ENCODE assay signal across 1 cellular context in genomic region chr20:10902836-10903410, GRCh38.
TF ChIP-seq lines count a peak whose summit lies in the region.

No MANE protein-coding gene starts in this region.

TF ChIP-seq in H1, 55 proteins besides CTCF, POLR2A, EP300 and RAD21:
- TF ChIP-seq BCL11A (IDR thresholded peaks at IDR 0.05; ENCODE audit: low read depth in 2 of 2, low read length in 2 of 2) (no peak), CTBP2 (IDR thresholded peaks at IDR 0.05; ENCODE audit: borderline replicate concordance, insufficient read depth, insufficient read length, low read length) (no peak), SIRT6 (IDR thresholded peaks at IDR 0.05; ENCODE audit: low read length) (no peak), TAF7 (optimal IDR thresholded peaks at IDR 0.05; ENCODE audit: borderline replicate concordance, low read depth, low read length) (no peak), MAFK (IDR thresholded peaks at IDR 0.05; ENCODE audit: low read depth, low read length) (no peak), USF2 (IDR thresholded peaks at IDR 0.05; ENCODE audit: low read length) (no peak), RBBP5 (IDR thresholded peaks at IDR 0.05; ENCODE audit: borderline replicate concordance, low read depth, low read length) (no peak), ATF3 (IDR thresholded peaks at IDR 0.05; ENCODE audit: insufficient read depth, low read depth, low read length) (no peak), NANOG (IDR thresholded peaks at IDR 0.05; ENCODE audit: insufficient read depth, low read depth, low read length, poor library complexity, severe bottlenecking) (no peak), SIN3A (conservative IDR thresholded peaks at IDR 0.05 in 1 of 2, IDR thresholded peaks at IDR 0.05 in 1 of 2; ENCODE audit: low read depth in 1 of 2, low read length in 2 of 2) (no peak), SRF (IDR thresholded peaks at IDR 0.05; ENCODE audit: low read depth, low read length) (no peak), EGR1 (IDR thresholded peaks at IDR 0.05; ENCODE audit: borderline replicate concordance, low read depth, low read length) (no peak), TAF1 (IDR thresholded peaks at IDR 0.05; ENCODE audit: low read depth, low read length) (no peak), SP2 (IDR thresholded peaks at IDR 0.05; ENCODE audit: low read length) (no peak), CBX8 (IDR thresholded peaks at IDR 0.05; ENCODE audit: borderline replicate concordance, low read depth, low read length) (no peak), GABPA (IDR thresholded peaks at IDR 0.05; ENCODE audit: borderline replicate concordance, insufficient read depth, low read length) (no peak), HDAC2 (IDR thresholded peaks at IDR 0.05; ENCODE audit: borderline replicate concordance in 1 of 2, low read depth in 2 of 2, low read length in 2 of 2) (no peak), TCF12 (IDR thresholded peaks at IDR 0.05; ENCODE audit: low read depth, low read length) (no peak), CREB1 (IDR thresholded peaks at IDR 0.05) (no peak)
